ENCODE assay signal across 8 cellular contexts in genomic region chr19:48493718-48494515, GRCh38. TPM values are rescaled to one million over a fixed set of nuclear protein-coding genes. Genes with fewer than 3 reads are reported as not detected.
DNase-seq lines count a peak whose midpoint lies in the region; ATAC-seq and TF ChIP-seq lines count a peak whose summit lies in the region.

No MANE protein-coding gene starts in this region.

- TF ChIP-seq CTCF in suprapubic skin (IDR thresholded peaks at IDR 0.05): no peak

- no peak for TF ChIP-seq EP300 in suprapubic skin (IDR thresholded peaks at IDR 0.05)

- H3K4me3 ChIP-seq in iPS-18a (ENCODE audit: low read length): peak overlapping the region; percentile 54
- peak overlapping the region; percentile 51 for H3K4me3 ChIP-seq in suprapubic skin

- H3K9ac ChIP-seq in iPS-18a (ENCODE audit: low read length): no peak overlapping the region

- H3K27me3 ChIP-seq in iPS-18a (ENCODE audit: control insufficient read depth, insufficient read depth, low read length) (peaks cover 17% of the 10 kb centered on the region), suprapubic skin (peaks cover 16% of the 10 kb centered on the region)

- peaks cover 14% of the 10 kb centered on the region for H3K4me1 ChIP-seq in iPS-18a (ENCODE audit: control insufficient read depth, low read depth, low read length)
- H3K4me1 ChIP-seq in suprapubic skin: peaks cover 61% of the 10 kb centered on the region

- H3K36me3 Mint-ChIP-seq in T-helper 1 cell treated with Interleukin-12 subunit alpha and Interleukin-12 subunit beta and Interleukin-4 antibody, amounts not matched to agents 30 μg/mL and 1 μg/mL, for 36 hours (ENCODE audit: low read depth): peaks cover 2% of the 10 kb centered on the region
- H3K36me3 Mint-ChIP-seq in activated T-helper 2 cell treated with anti-CD3 and anti-CD28 coated beads, Interferon-gamma antibody, Interleukin-2, Interleukin-4, amounts not matched to agents 10 μg/mL and 5 μg/mL and 100 μg/mL, durations not matched to agents 14 hours and 24 hours and 36 hours (ENCODE audit: low read depth): no peaks in the 10 kb centered on the region

- no peaks in the 10 kb centered on the region for H3K9me3 Mint-ChIP-seq in T-helper 1 cell treated with Interleukin-12 subunit alpha and Interleukin-12 subunit beta and Interleukin-4 antibody, amounts not matched to agents 30 μg/mL and 1 μg/mL, for 36 hours
- no peaks in the 10 kb centered on the region for H3K9me3 Mint-ChIP-seq in activated T-helper 2 cell treated with anti-CD3 and anti-CD28 coated beads, Interferon-gamma antibody, Interleukin-2, Interleukin-4, amounts not matched to agents 10 μg/mL and 5 μg/mL and 100 μg/mL, durations not matched to agents 14 hours and 24 hours and 36 hours

- ATAC-seq in GM18868 (IDR thresholded peaks at IDR 0.05; ENCODE audit: unreplicated experiment) (no peak), HG02973 (IDR thresholded peaks at IDR 0.05; ENCODE audit: unreplicated experiment) (no peak)

- intact Hi-C loops in activated T-helper 2 cell treated with anti-CD3 and anti-CD28 coated beads, Interferon-gamma antibody, Interleukin-2, Interleukin-4, amounts not matched to agents 10 μg/mL and 5 μg/mL and 100 μg/mL, durations not matched to agents 14 hours and 24 hours and 36 hours (cut with micrococcal nuclease): loop anchor here (2.0 kb wide), 1 partner anchor 25 kb away; the partner anchor contains the start of gene CYTH2

- H3K36me3 ChIP-seq in iPS-18a (ENCODE audit: control insufficient read depth, low read depth, low read length) (no peaks in the 10 kb centered on the region), suprapubic skin (no peaks in the 10 kb centered on the region)

- WGBS in suprapubic skin: 67% methylated on average over 6 of the region's 74 CpGs

- no peak for DNase-seq in T-helper 1 cell
- no peak for DNase-seq in activated T-helper 2 cell treated with anti-CD3 and anti-CD28 coated beads, Interferon-gamma antibody, Interleukin-2, Interleukin-4, amounts not matched to agents 10 μg/mL and 5 μg/mL and 100 μg/mL, durations not matched to agents 14 hours and 24 hours and 36 hours (ENCODE audit: low spot score)
- DNase-seq in suprapubic skin (ENCODE audit: low spot score in 2 of 2): no peak
- DNase-seq in OCI-M2 (lab: John Stamatoyannopoulos, UW; ENCODE audit: unreplicated experiment): no peak

- peaks cover 29% of the 10 kb centered on the region for H3K4me1 Mint-ChIP-seq in T-helper 1 cell treated with Interleukin-12 subunit alpha and Interleukin-12 subunit beta and Interleukin-4 antibody, amounts not matched to agents 30 μg/mL and 1 μg/mL, for 36 hours (ENCODE audit: low read depth)
- H3K4me1 Mint-ChIP-seq in activated T-helper 2 cell treated with anti-CD3 and anti-CD28 coated beads, Interferon-gamma antibody, Interleukin-2, Interleukin-4, amounts not matched to agents 10 μg/mL and 5 μg/mL and 100 μg/mL, durations not matched to agents 14 hours and 24 hours and 36 hours (ENCODE audit: low read depth): peaks cover 22% of the 10 kb centered on the region

- TF ChIP-seq POLR2A in suprapubic skin (IDR thresholded peaks at IDR 0.05): no peak

- H3K27ac ChIP-seq in iPS-18a (ENCODE audit: low read length) (no peak overlapping the region), suprapubic skin (peak overlapping the region; percentile 73)

- H3K27ac Mint-ChIP-seq in T-helper 1 cell treated with Interleukin-12 subunit alpha and Interleukin-12 subunit beta and Interleukin-4 antibody, amounts not matched to agents 30 μg/mL and 1 μg/mL, for 36 hours: no peak overlapping the region
- H3K27ac Mint-ChIP-seq in activated T-helper 2 cell treated with anti-CD3 and anti-CD28 coated beads, Interferon-gamma antibody, Interleukin-2, Interleukin-4, amounts not matched to agents 10 μg/mL and 5 μg/mL and 100 μg/mL, durations not matched to agents 14 hours and 24 hours and 36 hours: no peak overlapping the region

- peaks cover 51% of the 10 kb centered on the region for H3K27me3 Mint-ChIP-seq in T-helper 1 cell treated with Interleukin-12 subunit alpha and Interleukin-12 subunit beta and Interleukin-4 antibody, amounts not matched to agents 30 μg/mL and 1 μg/mL, for 36 hours (ENCODE audit: low read depth)
- H3K27me3 Mint-ChIP-seq in activated T-helper 2 cell treated with anti-CD3 and anti-CD28 coated beads, Interferon-gamma antibody, Interleukin-2, Interleukin-4, amounts not matched to agents 10 μg/mL and 5 μg/mL and 100 μg/mL, durations not matched to agents 14 hours and 24 hours and 36 hours (ENCODE audit: low read depth): peaks cover 40% of the 10 kb centered on the region

- no peaks in the 10 kb centered on the region for H3K9me3 ChIP-seq in iPS-18a (ENCODE audit: control insufficient read depth, low read depth, low read length)
- H3K9me3 ChIP-seq in suprapubic skin: no peaks in the 10 kb centered on the region

- peak overlapping the region; percentile 75 for H3K4me3 Mint-ChIP-seq in T-helper 1 cell treated with Interleukin-12 subunit alpha and Interleukin-12 subunit beta and Interleukin-4 antibody, amounts not matched to agents 30 μg/mL and 1 μg/mL, for 36 hours
- H3K4me3 Mint-ChIP-seq in activated T-helper 2 cell treated with anti-CD3 and anti-CD28 coated beads, Interferon-gamma antibody, Interleukin-2, Interleukin-4, amounts not matched to agents 10 μg/mL and 5 μg/mL and 100 μg/mL, durations not matched to agents 14 hours and 24 hours and 36 hours (ENCODE audit: low read depth): peak overlapping the region; percentile 72

RNA-seq across cellular contexts. Expression of gene LMTK3, which starts 17.7 kb away (rescaled TPM):
- total RNA-seq in activated T-helper 2 cell treated with anti-CD3 and anti-CD28 coated beads, Interferon-gamma antibody, Interleukin-2, Interleukin-4, amounts not matched to agents 10 μg/mL and 5 μg/mL and 100 μg/mL, durations not matched to agents 14 hours and 24 hours and 36 hours: 3.1 and 5.1 TPM in 2 replicates
- total RNA-seq in suprapubic skin: 1 to 10 TPM; 1.3 to 3.5 (median 1.6) TPM

RNA-seq across cellular contexts. Expression of gene CYTH2, which starts 24.7 kb away (rescaled TPM):
- 37.7 and 38.6 TPM in 2 replicates for total RNA-seq in activated T-helper 2 cell treated with anti-CD3 and anti-CD28 coated beads, Interferon-gamma antibody, Interleukin-2, Interleukin-4, amounts not matched to agents 10 μg/mL and 5 μg/mL and 100 μg/mL, durations not matched to agents 14 hours and 24 hours and 36 hours
- 10 to 100 TPM; 54.9 to 86.5 (median 63.2) TPM for total RNA-seq in suprapubic skin

RNA-seq across cellular contexts. Expression of gene KCNJ14, which starts 38.5 kb away (rescaled TPM):
- total RNA-seq in activated T-helper 2 cell treated with anti-CD3 and anti-CD28 coated beads, Interferon-gamma antibody, Interleukin-2, Interleukin-4, amounts not matched to agents 10 μg/mL and 5 μg/mL and 100 μg/mL, durations not matched to agents 14 hours and 24 hours and 36 hours: 2.0 and 2.1 TPM in 2 replicates
- total RNA-seq in suprapubic skin: 1 to 10 TPM; 4.2 to 4.7 (median 4.6) TPM

RNA-seq across cellular contexts. Expression of gene GRWD1, which starts 48.1 kb away (rescaled TPM):
- total RNA-seq in activated T-helper 2 cell treated with anti-CD3 and anti-CD28 coated beads, Interferon-gamma antibody, Interleukin-2, Interleukin-4, amounts not matched to agents 10 μg/mL and 5 μg/mL and 100 μg/mL, durations not matched to agents 14 hours and 24 hours and 36 hours: 77.6 and 77.8 TPM in 2 replicates
- total RNA-seq in suprapubic skin: 10 to 100 TPM; 24.5 to 53.4 (median 40.1) TPM

RNA-seq across cellular contexts. Expression of gene SULT2B1, which starts 58.1 kb away (rescaled TPM):
- total RNA-seq in activated T-helper 2 cell treated with anti-CD3 and anti-CD28 coated beads, Interferon-gamma antibody, Interleukin-2, Interleukin-4, amounts not matched to agents 10 μg/mL and 5 μg/mL and 100 μg/mL, durations not matched to agents 14 hours and 24 hours and 36 hours: not detected in 2 replicates
- 100 to 1,000 TPM in 2 of 4 donors, 10 to 100 TPM in 2; 26.0 to 162 (median 122) TPM for total RNA-seq in suprapubic skin
